Comparison of ENCODE assay signal across 27 cellular contexts in genomic region chr22:24964441-24964840, GRCh38. TPM values are rescaled to one million over a fixed set of nuclear protein-coding genes. Genes with fewer than 3 reads are reported as not detected.
"Had no signal": no experiment of that assay in that cellular context is flagged by ENCODE, and none has a peak within 500 bp of the region (broad histone marks: within the 10 kb centered on the region; RNA-seq: fewer than 3 reads in every experiment).

No MANE protein-coding gene starts in this region.

- H3K4me1 Mint-ChIP-seq: activated naive CD8-positive, alpha-beta T cell treated with anti-CD3 and anti-CD28 coated beads, Interleukin-2, amount 50 U/mL, for 24 hours; memory B cell; stimulated activated effector memory CD8-positive, alpha-beta T cell treated with anti-CD3 and anti-CD28 coated beads, Interleukin-12 subunit alpha, Interleukin-12 subunit beta, amount 100 ng/mL, for 72 hours had no signal

- H3K36me3 ChIP-seq: left lung, ovary, stomach, upper lobe of right lung had no signal

- H3K4me3 Mint-ChIP-seq: activated CD4-positive, alpha-beta memory T cell treated with anti-CD3 and anti-CD28 coated beads, Interleukin-2, amount 10 ng/mL, durations not matched to agents 7 days and 5 days; activated CD8-positive, alpha-beta memory T cell treated with anti-CD3 and anti-CD28 coated beads, Interleukin-2, amount 10 ng/mL, durations not matched to agents 7 days and 5 days; activated naive CD4-positive, alpha-beta T cell treated with anti-CD3 and anti-CD28 coated beads for 36 hours; activated naive CD8-positive, alpha-beta T cell treated with anti-CD3 and anti-CD28 coated beads, Interleukin-2, amount 50 U/mL, for 24 hours; memory B cell; naive thymus-derived CD4-positive, alpha-beta T cell; stimulated activated effector memory CD8-positive, alpha-beta T cell treated with anti-CD3 and anti-CD28 coated beads, Interleukin-12 subunit alpha, Interleukin-12 subunit beta, amount 100 ng/mL, for 72 hours; T-cell had no signal

- H3K9me3 Mint-ChIP-seq: activated CD4-positive, alpha-beta memory T cell treated with anti-CD3 and anti-CD28 coated beads, Interleukin-2, amount 10 ng/mL, durations not matched to agents 7 days and 5 days; activated naive CD4-positive, alpha-beta T cell treated with anti-CD3 and anti-CD28 coated beads for 36 hours; activated naive CD8-positive, alpha-beta T cell treated with anti-CD3 and anti-CD28 coated beads, Interleukin-2, amount 50 U/mL, for 24 hours; memory B cell; stimulated activated effector memory CD8-positive, alpha-beta T cell treated with anti-CD3 and anti-CD28 coated beads, Interleukin-12 subunit alpha, Interleukin-12 subunit beta, amount 100 ng/mL, for 72 hours; T-cell had no signal

- DNase-seq: activated CD4-positive, alpha-beta memory T cell treated with anti-CD3 and anti-CD28 coated beads, Interleukin-2, amount 10 ng/mL, durations not matched to agents 7 days and 5 days; activated CD4-positive, alpha-beta T cell treated with anti-CD3 and anti-CD28 coated beads for 48 hours; activated CD4-positive, CD25-positive, alpha-beta regulatory T cell; activated CD8-positive, alpha-beta memory T cell treated with anti-CD3 and anti-CD28 coated beads, Interleukin-2, amount 10 ng/mL, durations not matched to agents 7 days and 5 days; activated naive CD4-positive, alpha-beta T cell treated with anti-CD3 and anti-CD28 coated beads for 36 hours; activated naive CD8-positive, alpha-beta T cell treated with anti-CD3 and anti-CD28 coated beads, Interleukin-2, amount 50 U/mL, for 24 hours; dermis blood vessel endothelial cell; effector memory CD4-positive, alpha-beta T cell; foreskin fibroblast; hypothalamus; kidney; left lung; mucosa of descending colon; naive thymus-derived CD4-positive, alpha-beta T cell; ovary; stimulated activated CD4-positive, alpha-beta T cell treated with anti-CD3 and anti-CD28 coated beads, Interleukin-4, amount 100 ng/mL, for 24 hours; stomach; T-cell; upper lobe of right lung had no signal

- H3K27ac ChIP-seq: ovary, upper lobe of right lung had no signal

- H3K27ac Mint-ChIP-seq: activated CD4-positive, alpha-beta memory T cell treated with anti-CD3 and anti-CD28 coated beads, Interleukin-2, amount 10 ng/mL, durations not matched to agents 7 days and 5 days; activated CD8-positive, alpha-beta memory T cell treated with anti-CD3 and anti-CD28 coated beads, Interleukin-2, amount 10 ng/mL, durations not matched to agents 7 days and 5 days; activated naive CD4-positive, alpha-beta T cell treated with anti-CD3 and anti-CD28 coated beads for 36 hours; activated naive CD8-positive, alpha-beta T cell treated with anti-CD3 and anti-CD28 coated beads, Interleukin-2, amount 50 U/mL, for 24 hours; memory B cell; naive thymus-derived CD4-positive, alpha-beta T cell; stimulated activated effector memory CD8-positive, alpha-beta T cell treated with anti-CD3 and anti-CD28 coated beads, Interleukin-12 subunit alpha, Interleukin-12 subunit beta, amount 100 ng/mL, for 72 hours; T-cell had no signal

- H3K27me3 Mint-ChIP-seq: activated CD4-positive, alpha-beta memory T cell treated with anti-CD3 and anti-CD28 coated beads, Interleukin-2, amount 10 ng/mL, durations not matched to agents 7 days and 5 days; activated naive CD8-positive, alpha-beta T cell treated with anti-CD3 and anti-CD28 coated beads, Interleukin-2, amount 50 U/mL, for 24 hours had no signal

- H3K9me3 ChIP-seq: left lung, mucosa of descending colon, ovary, stomach, upper lobe of right lung had no signal

- ATAC-seq: activated CD8-positive, alpha-beta memory T cell treated with anti-CD3 and anti-CD28 coated beads, Interleukin-2, amount 10 ng/mL, durations not matched to agents 7 days and 5 days; activated naive CD8-positive, alpha-beta T cell treated with anti-CD3 and anti-CD28 coated beads, Interleukin-2, amount 50 U/mL, for 24 hours; left lung; mucosa of descending colon; naive thymus-derived CD4-positive, alpha-beta T cell; sciatic nerve; SK-N-SH treated with all-trans-retinoic acid at 6 μM for 48 hours; stimulated activated effector memory CD8-positive, alpha-beta T cell treated with anti-CD3 and anti-CD28 coated beads, Interleukin-12 subunit alpha, Interleukin-12 subunit beta, amount 100 ng/mL, for 72 hours; T-cell; upper lobe of right lung had no signal

- H3K27me3 ChIP-seq: left lung, ovary, stomach, upper lobe of right lung had no signal

- H3K4me3 ChIP-seq: left lung, mucosa of descending colon, ovary, stomach, upper lobe of right lung had no signal

- H3K36me3 Mint-ChIP-seq: activated CD8-positive, alpha-beta memory T cell treated with anti-CD3 and anti-CD28 coated beads, Interleukin-2, amount 10 ng/mL, durations not matched to agents 7 days and 5 days; memory B cell; naive thymus-derived CD4-positive, alpha-beta T cell; T-cell had no signal

- FAIRE-seq: kidney had no signal

RNA-seq across cellular contexts. Expression of gene LHFPL7, which starts 17.9 kb away (rescaled TPM):
- total RNA-seq: activated CD4-positive, alpha-beta memory T cell treated with anti-CD3 and anti-CD28 coated beads, Interleukin-2, amount 10 ng/mL, durations not matched to agents 7 days and 5 days; activated CD8-positive, alpha-beta memory T cell treated with anti-CD3 and anti-CD28 coated beads, Interleukin-2, amount 10 ng/mL, durations not matched to agents 7 days and 5 days; activated naive CD4-positive, alpha-beta T cell treated with anti-CD3 and anti-CD28 coated beads for 36 hours; cardiac septum; dermis blood vessel endothelial cell; glomerular endothelial cell; kidney; left lung; naive thymus-derived CD4-positive, alpha-beta T cell; pulmonary artery endothelial cell; sciatic nerve; stomach; T-cell; temporal lobe; upper lobe of right lung had no signal
- polyA plus RNA-seq: naive thymus-derived CD4-positive, alpha-beta T cell; ovary had no signal
